1 cellular context compared by ENCODE assay signal in the genomic region with DNA sequence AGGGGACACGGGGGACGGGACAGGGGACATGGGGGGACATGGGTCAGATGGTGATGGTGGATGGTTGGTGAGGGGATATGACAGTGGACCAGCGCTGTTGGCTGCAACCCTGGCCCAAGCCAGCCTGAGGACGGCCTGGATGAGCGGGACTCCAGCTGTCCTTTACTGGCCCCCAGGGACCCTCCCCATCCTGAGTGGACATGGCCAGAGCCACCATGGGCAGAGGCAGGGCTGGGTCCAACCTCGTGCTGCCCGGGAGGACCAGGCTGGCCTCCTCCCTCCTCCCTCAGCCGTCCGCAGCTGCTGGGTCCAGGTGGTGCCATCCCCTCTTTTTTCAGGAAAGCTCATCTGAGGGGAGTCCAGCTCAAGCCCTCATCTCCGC.
TF ChIP-seq lines count a peak whose summit lies in the region.

No MANE protein-coding gene starts in this region.

TF ChIP-seq in HepG2, 621 proteins besides CTCF, POLR2A, EP300 and RAD21:
- TF ChIP-seq TEAD2 (CRISPR knock-in tag; IDR thresholded peaks at IDR 0.05) (no peak), SALL1 (CRISPR knock-in tag; IDR thresholded peaks at IDR 0.05) (no peak), REPIN1 (CRISPR knock-in tag; IDR thresholded peaks at IDR 0.05; ENCODE audit: borderline replicate concordance, low read depth) (no peak), TOPORS (CRISPR knock-in tag; IDR thresholded peaks at IDR 0.05) (no peak), ATM (IDR thresholded peaks at IDR 0.05; ENCODE audit: borderline replicate concordance) (no peak), ZNF674 (CRISPR knock-in tag; IDR thresholded peaks at IDR 0.05; ENCODE audit: low read depth) (no peak), NCOR1 (IDR thresholded peaks at IDR 0.05; ENCODE audit: borderline replicate concordance, low read length) (no peak), ZNF234 (CRISPR knock-in tag; conservative IDR thresholded peaks at IDR 0.05) (no peak), NR1H2 (CRISPR knock-in tag; IDR thresholded peaks at IDR 0.05; ENCODE audit: borderline replicate concordance, low read depth) (no peak), CAMTA2 (CRISPR knock-in tag; IDR thresholded peaks at IDR 0.05; ENCODE audit: borderline replicate concordance) (no peak), MATR3 (CRISPR knock-in tag; IDR thresholded peaks at IDR 0.05) (no peak)
- TF ChIP-seq, protein P1, sequence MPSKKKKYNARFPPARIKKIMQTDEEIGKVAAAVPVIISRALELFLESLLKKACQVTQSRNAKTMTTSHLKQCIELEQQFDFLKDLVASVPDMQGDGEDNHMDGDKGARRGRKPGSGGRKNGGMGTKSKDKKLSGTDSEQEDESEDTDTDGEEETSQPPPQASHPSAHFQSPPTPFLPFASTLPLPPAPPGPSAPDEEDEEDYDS (CRISPR knock-in tag; IDR thresholded peaks at IDR 0.05) = no peak
- TF ChIP-seq, protein P2, sequence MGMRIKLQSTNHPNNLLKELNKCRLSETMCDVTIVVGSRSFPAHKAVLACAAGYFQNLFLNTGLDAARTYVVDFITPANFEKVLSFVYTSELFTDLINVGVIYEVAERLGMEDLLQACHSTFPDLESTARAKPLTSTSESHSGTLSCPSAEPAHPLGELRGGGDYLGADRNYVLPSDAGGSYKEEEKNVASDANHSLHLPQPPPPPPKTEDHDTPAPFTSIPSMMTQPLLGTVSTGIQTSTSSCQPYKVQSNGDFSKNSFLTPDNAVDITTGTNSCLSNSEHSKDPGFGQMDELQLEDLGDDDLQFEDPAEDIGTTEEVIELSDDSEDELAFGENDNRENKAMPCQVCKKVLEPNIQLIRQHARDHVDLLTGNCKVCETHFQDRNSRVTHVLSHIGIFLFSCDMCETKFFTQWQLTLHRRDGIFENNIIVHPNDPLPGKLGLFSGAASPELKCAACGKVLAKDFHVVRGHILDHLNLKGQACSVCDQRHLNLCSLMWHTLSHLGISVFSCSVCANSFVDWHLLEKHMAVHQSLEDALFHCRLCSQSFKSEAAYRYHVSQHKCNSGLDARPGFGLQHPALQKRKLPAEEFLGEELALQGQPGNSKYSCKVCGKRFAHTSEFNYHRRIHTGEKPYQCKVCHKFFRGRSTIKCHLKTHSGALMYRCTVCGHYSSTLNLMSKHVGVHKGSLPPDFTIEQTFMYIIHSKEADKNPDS (CRISPR knock-in tag; IDR thresholded peaks at IDR 0.05) = no peak
- TF ChIP-seq, protein P3, sequence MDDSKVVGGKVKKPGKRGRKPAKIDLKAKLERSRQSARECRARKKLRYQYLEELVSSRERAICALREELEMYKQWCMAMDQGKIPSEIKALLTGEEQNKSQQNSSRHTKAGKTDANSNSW (CRISPR knock-in tag; IDR thresholded peaks at IDR 0.05; ENCODE audit: borderline replicate concordance) = no peak
TF ChIP-seq in HepG2: peak in this region for 0.
